ENCODE assay signal across 38 cellular contexts in the genomic region with DNA sequence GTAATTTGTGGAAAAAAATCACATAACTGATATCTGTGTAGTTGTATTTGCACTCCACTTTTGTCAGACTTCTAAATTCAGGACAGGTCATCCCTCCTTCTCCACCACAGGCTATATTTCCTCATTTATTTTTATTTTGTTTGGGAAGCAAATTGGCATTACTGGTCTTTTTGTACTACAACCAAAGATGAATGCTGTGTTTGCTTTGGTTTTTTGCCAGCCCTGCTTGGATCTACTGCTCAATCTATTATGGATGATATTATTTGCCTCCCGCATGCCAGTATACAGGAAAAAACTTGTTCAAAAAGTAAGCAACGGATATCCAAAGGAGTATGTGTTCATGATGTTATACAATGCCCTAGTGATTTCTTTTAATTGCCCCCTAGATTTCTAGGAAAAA.
"Had no signal": no experiment of that assay in that cellular context is flagged by ENCODE, and none has a peak within 500 bp of the region (broad histone marks: within the 10 kb centered on the region; RNA-seq: fewer than 3 reads in every experiment).

No MANE protein-coding gene starts in this region.

- H3K27me3 ChIP-seq: adrenal gland, body of pancreas, cardiac muscle cell, colonic mucosa, gastrocnemius medialis, hepatocyte, neutrophil, upper lobe of left lung, vagina had no signal

- H3K79me2 ChIP-seq: hepatocyte had no signal

- H3K4me3 Mint-ChIP-seq: activated naive CD4-positive, alpha-beta T cell treated with anti-CD3 and anti-CD28 coated beads for 36 hours; activated naive CD8-positive, alpha-beta T cell treated with anti-CD3 and anti-CD28 coated beads for 36 hours; mesothelial cell of epicardium; naive B cell; nephron progenitor cell; stimulated activated memory B cell treated with anti-CD40 and anti-IgM and Interleukin-4, amounts not matched to agents 10 μg/mL and 1 μg/mL and 100 μg/mL, for 72 hours; stimulated activated naive CD8-positive, alpha-beta T cell treated with anti-CD3 and anti-CD28 coated beads, Interleukin-15, amount 100 ng/mL, for 72 hours had no signal

- H3K4me1 ChIP-seq: adrenal gland, body of pancreas, colonic mucosa, gastrocnemius medialis, upper lobe of left lung, vagina had no signal

- H3K27ac Mint-ChIP-seq: activated naive CD4-positive, alpha-beta T cell treated with anti-CD3 and anti-CD28 coated beads for 36 hours; activated naive CD8-positive, alpha-beta T cell treated with anti-CD3 and anti-CD28 coated beads for 36 hours; mesothelial cell of epicardium; naive B cell; nephron progenitor cell; stimulated activated memory B cell treated with anti-CD40 and anti-IgM and Interleukin-4, amounts not matched to agents 10 μg/mL and 1 μg/mL and 100 μg/mL, for 72 hours; stimulated activated naive CD8-positive, alpha-beta T cell treated with anti-CD3 and anti-CD28 coated beads, Interleukin-15, amount 100 ng/mL, for 72 hours had no signal

- H3K4me3 ChIP-seq: adrenal gland, body of pancreas, cardiac muscle cell, colonic mucosa, gastrocnemius medialis, hepatocyte, smooth muscle cell, upper lobe of left lung, vagina had no signal

- H3K9me3 Mint-ChIP-seq: nephron progenitor cell; stimulated activated memory B cell treated with anti-CD40 and anti-IgM and Interleukin-4, amounts not matched to agents 10 μg/mL and 1 μg/mL and 100 μg/mL, for 72 hours; stimulated activated naive CD8-positive, alpha-beta T cell treated with anti-CD3 and anti-CD28 coated beads, Interleukin-15, amount 100 ng/mL, for 72 hours had no signal

- H3K4me1 Mint-ChIP-seq: activated naive CD8-positive, alpha-beta T cell treated with anti-CD3 and anti-CD28 coated beads for 36 hours; naive B cell; stimulated activated memory B cell treated with anti-CD40 and anti-IgM and Interleukin-4, amounts not matched to agents 10 μg/mL and 1 μg/mL and 100 μg/mL, for 72 hours; stimulated activated naive CD8-positive, alpha-beta T cell treated with anti-CD3 and anti-CD28 coated beads, Interleukin-15, amount 100 ng/mL, for 72 hours had no signal

- H3K4me2 ChIP-seq: hepatocyte, smooth muscle cell had no signal

- H3K27me3 Mint-ChIP-seq: activated naive CD8-positive, alpha-beta T cell treated with anti-CD3 and anti-CD28 coated beads for 36 hours; naive B cell; stimulated activated memory B cell treated with anti-CD40 and anti-IgM and Interleukin-4, amounts not matched to agents 10 μg/mL and 1 μg/mL and 100 μg/mL, for 72 hours; stimulated activated naive CD8-positive, alpha-beta T cell treated with anti-CD3 and anti-CD28 coated beads, Interleukin-15, amount 100 ng/mL, for 72 hours had no signal

- DNase-seq: activated CD4-positive, alpha-beta T cell treated with anti-CD3 and anti-CD28 coated beads for 48 hours; activated CD4-positive, alpha-beta T cell treated with anti-CD3 and anti-CD28 coated beads, Interleukin-2, amount 50 U/mL, for 48 hours; activated CD8-positive, alpha-beta memory T cell treated with anti-CD3 and anti-CD28 coated beads for 24 hours; activated effector memory CD4-positive, alpha-beta T cell treated with Interleukin-2 at 50 U/mL for 16 hours; activated naive CD4-positive, alpha-beta T cell treated with anti-CD3 and anti-CD28 coated beads for 36 hours; activated naive CD8-positive, alpha-beta T cell treated with anti-CD3 and anti-CD28 coated beads for 36 hours; adrenal gland; aorta; body of pancreas; cerebellar nuclear complex; colonic mucosa; effector CD8-positive, alpha-beta T cell; gastrocnemius medialis; glutamatergic neuron; islet precursor cell; left ventricle myocardium superior; naive B cell; nephron progenitor cell; retina; stimulated activated CD4-positive, alpha-beta T cell treated with anti-CD3 and anti-CD28 coated beads, Interleukin-1b, Interleukin-23, amount 100 ng/mL, for 48 hours; stimulated activated CD4-positive, alpha-beta T cell treated with anti-CD3 and anti-CD28 coated beads, Interleukin-4, amount 100 ng/mL, for 4 hours; stimulated activated CD8-positive, alpha-beta memory T cell treated with anti-CD3 and anti-CD28 coated beads, Interleukin-4, amount 100 ng/mL, for 48 hours; stimulated activated naive CD8-positive, alpha-beta T cell treated with anti-CD3 and anti-CD28 coated beads, Interleukin-15, amount 100 ng/mL, for 72 hours; substantia nigra; T-helper 9 cell; upper lobe of left lung; WERI-Rb-1 had no signal

- FAIRE-seq: endometrium, TTC549 had no signal

- H3K27ac ChIP-seq: adrenal gland, body of pancreas, cardiac muscle cell, colonic mucosa, epithelial cell of prostate, gastrocnemius medialis, hepatocyte, neutrophil, upper lobe of left lung, vagina, WERI-Rb-1 had no signal

- H3K36me3 Mint-ChIP-seq: activated naive CD8-positive, alpha-beta T cell treated with anti-CD3 and anti-CD28 coated beads for 36 hours; mesothelial cell of epicardium; naive B cell; stimulated activated memory B cell treated with anti-CD40 and anti-IgM and Interleukin-4, amounts not matched to agents 10 μg/mL and 1 μg/mL and 100 μg/mL, for 72 hours had no signal

- ATAC-seq: activated CD4-positive, CD25-positive, alpha-beta regulatory T cell treated with anti-CD3 and anti-CD28 coated beads, Interleukin-2, amount 50 U/mL, for 24 hours; body of pancreas; gastrocnemius medialis; left ventricle myocardium superior; stimulated activated memory B cell treated with anti-CD40 and anti-IgM and Interleukin-4, amounts not matched to agents 10 μg/mL and 1 μg/mL and 100 μg/mL, for 72 hours; stimulated activated naive CD8-positive, alpha-beta T cell treated with anti-CD3 and anti-CD28 coated beads, Interleukin-15, amount 100 ng/mL, for 72 hours had no signal

- H2AFZ ChIP-seq: hepatocyte had no signal

- H3K36me3 ChIP-seq: adrenal gland, cardiac muscle cell, colonic mucosa, gastrocnemius medialis, neutrophil, upper lobe of left lung, vagina, WERI-Rb-1 had no signal

- H3K9me3 ChIP-seq: adrenal gland, body of pancreas, colonic mucosa, gastrocnemius medialis, neutrophil, upper lobe of left lung, vagina had no signal
